In genomic region chr9:93245437-93245970, GRCh38 we compare ENCODE assay signal across 17 cellular contexts.
A peak's percentile ranks its signal among the peaks of the same experiment; 100 is the strongest.
DNase-seq lines count a peak whose midpoint lies in the region; ATAC-seq and TF ChIP-seq lines count a peak whose summit lies in the region.
"Had no signal": no experiment of that assay in that cellular context is flagged by ENCODE, and none has a peak within 500 bp of the region (broad histone marks: within the 10 kb centered on the region; RNA-seq: fewer than 3 reads in every experiment).

No MANE protein-coding gene starts in this region.

- H3K27me3 ChIP-seq in CD8-positive, alpha-beta memory T cell (ENCODE audit: insufficient read depth, low read length, poor library complexity, severe bottlenecking), result no peaks in the 10 kb centered on the region
- H3K27me3 ChIP-seq in MM.1S (replicated peaks; ENCODE audit: insufficient read depth, low read length) (no peaks in the 10 kb centered on the region), psoas muscle (ENCODE audit: insufficient read depth in 3 of 3, low read length in 2 of 3) (no peaks in the 10 kb centered on the region), mesenchymal stem cell (ENCODE audit: control insufficient read depth in 1 of 2, insufficient read depth in 1 of 2, low read length in 2 of 2) (peaks cover 9 to 14% of the 10 kb centered on the region in 2 experiments)

- H2BK12ac ChIP-seq in mesenchymal stem cell (ENCODE audit: low read length in 2 of 2), result no peak overlapping the region

- no peak overlapping the region for H3K18ac ChIP-seq in mesenchymal stem cell (ENCODE audit: low read depth in 1 of 2, low read length in 2 of 2)

- peaks cover 2 to 15% (median 10%) of the 10 kb centered on the region in 3 donors for H3K4me1 Mint-ChIP-seq in CD8-positive, alpha-beta memory T cell
- H3K4me1 Mint-ChIP-seq in central memory CD8-positive, alpha-beta T cell, result peaks cover 18% of the 10 kb centered on the region
- H3K4me1 Mint-ChIP-seq in stimulated activated memory B cell treated with anti-CD40 and anti-IgM and Interleukin-4, amounts not matched to agents 10 μg/mL and 1 μg/mL and 100 μg/mL, for 72 hours, result no peaks in the 10 kb centered on the region

- H3K36me3 ChIP-seq in CD8-positive, alpha-beta memory T cell (ENCODE audit: insufficient read depth, low read length), result no peaks in the 10 kb centered on the region
- H3K36me3 ChIP-seq in MM.1S (replicated peaks; ENCODE audit: insufficient read depth, low read length), result no peaks in the 10 kb centered on the region
- H3K36me3 ChIP-seq in psoas muscle (ENCODE audit: insufficient read depth in 1 of 2, low read depth in 1 of 2), result peaks cover 0 to 5% of the 10 kb centered on the region in 2 donors
- no peaks in the 10 kb centered on the region for H3K36me3 ChIP-seq in mesenchymal stem cell (ENCODE audit: control insufficient read depth in 1 of 2, insufficient read depth in 2 of 2, low read depth in 1 of 2, low read length in 2 of 2)

- no peak overlapping the region for H2BK15ac ChIP-seq in mesenchymal stem cell (ENCODE audit: low read depth, poor library complexity, severe bottlenecking)

- H3K23ac ChIP-seq in mesenchymal stem cell (ENCODE audit: low read length in 2 of 2), result no peak overlapping the region

- no peaks in the 10 kb centered on the region for H3F3A ChIP-seq in MM.1S (ENCODE audit: insufficient read depth, low read length)

- no peaks in the 10 kb centered on the region for H3K36me3 Mint-ChIP-seq in CD8-positive, alpha-beta memory T cell
- peaks cover 2% of the 10 kb centered on the region for H3K36me3 Mint-ChIP-seq in central memory CD8-positive, alpha-beta T cell (ENCODE audit: insufficient read depth)
- no peaks in the 10 kb centered on the region for H3K36me3 Mint-ChIP-seq in stimulated activated memory B cell treated with anti-CD40 and anti-IgM and Interleukin-4, amounts not matched to agents 10 μg/mL and 1 μg/mL and 100 μg/mL, for 72 hours

- peak overlapping the region in 5 of 8 donors; percentile 5 to 92 (median 26) for H3K27ac Mint-ChIP-seq in CD8-positive, alpha-beta memory T cell
- H3K27ac Mint-ChIP-seq in central memory CD8-positive, alpha-beta T cell (ENCODE audit: low read depth), result peak overlapping the region; percentile 85
- H3K27ac Mint-ChIP-seq in stimulated activated memory B cell treated with anti-CD40 and anti-IgM and Interleukin-4, amounts not matched to agents 10 μg/mL and 1 μg/mL and 100 μg/mL, for 72 hours, result no peak overlapping the region

- no peaks in the 10 kb centered on the region for H4K20me1 ChIP-seq in MM.1S (ENCODE audit: insufficient read depth, low read length)

- no peak overlapping the region for H2BK5ac ChIP-seq in mesenchymal stem cell (ENCODE audit: low read depth, low read length, poor library complexity, severe bottlenecking)

- H3K79me1 ChIP-seq in mesenchymal stem cell (replicated peaks; ENCODE audit: low read length, poor library complexity, severe bottlenecking), result no peaks in the 10 kb centered on the region

- H3K27me3 Mint-ChIP-seq in CD8-positive, alpha-beta memory T cell, result peaks cover 0 to 2% of the 10 kb centered on the region in 2 donors
- no peaks in the 10 kb centered on the region for H3K27me3 Mint-ChIP-seq in central memory CD8-positive, alpha-beta T cell
- H3K27me3 Mint-ChIP-seq in stimulated activated memory B cell treated with anti-CD40 and anti-IgM and Interleukin-4, amounts not matched to agents 10 μg/mL and 1 μg/mL and 100 μg/mL, for 72 hours, result no peaks in the 10 kb centered on the region

- peak overlapping the region in 5 of 7 donors; percentile 1 to 70 (median 33) for H3K4me3 Mint-ChIP-seq in CD8-positive, alpha-beta memory T cell
- H3K4me3 Mint-ChIP-seq in central memory CD8-positive, alpha-beta T cell, result peak overlapping the region; percentile 0
- no peak overlapping the region for H3K4me3 Mint-ChIP-seq in stimulated activated memory B cell treated with anti-CD40 and anti-IgM and Interleukin-4, amounts not matched to agents 10 μg/mL and 1 μg/mL and 100 μg/mL, for 72 hours

- no peak overlapping the region for H2AFZ ChIP-seq in MM.1S (ENCODE audit: low read length)
- no peak overlapping the region for H2AFZ ChIP-seq in mesenchymal stem cell (ENCODE audit: low read depth, low read length)

- H2BK120ac ChIP-seq in mesenchymal stem cell (ENCODE audit: low read depth, low read length), result no peak overlapping the region

- H4K91ac ChIP-seq in mesenchymal stem cell (ENCODE audit: low read length), result no peak overlapping the region

- H3K27ac ChIP-seq in CD8-positive, alpha-beta memory T cell (ENCODE audit: low read depth, low read length), result no peak overlapping the region
- H3K27ac ChIP-seq in MM.1S (ENCODE audit: low read length) (peak overlapping the region; percentile 5; the same call in 1 of the 2 replicates), psoas muscle (no peak overlapping the region), mesenchymal stem cell (ENCODE audit: low read length, poor library complexity, severe bottlenecking) (no peak overlapping the region)
- H3K27ac ChIP-seq: KMS-11 had no signal

- TF ChIP-seq CTCF in MM.1S (IDR thresholded peaks at IDR 0.05; ENCODE audit: low read length), result no peak
- TF ChIP-seq CTCF in psoas muscle (IDR thresholded peaks at IDR 0.05), result no peak

- intact Hi-C loops in psoas muscle (cut with DNase I), result loop anchor here in 1 of 2 donors (5.0 kb wide), 1 partner anchor 83 kb away; no protein-coding TSS in a partner anchor

- POLR2A ChIA-PET in CD8-positive, alpha-beta memory T cell (lab: Charles Lee), result no interaction called here

- no peak for DNase-seq in CD8-positive, alpha-beta memory T cell
- DNase-seq in MM.1S (no peak), psoas muscle (peak; percentile 16 to 67), retina (no peak), mesenchymal stem cell (no peak)
- DNase-seq in central memory CD8-positive, alpha-beta T cell (ENCODE audit: low spot score in 2 of 2), result no peak
- DNase-seq: Caco-2, HCEC 1CT, NCI-H1092 treated with DMSO at 0.1 percent for 48 hours, NCI-H2081 treated with DMSO at 0.1 percent for 48 hours, NCI-H510A, NCI-H774, SK-N-SH had no signal

- H3K9me2 ChIP-seq in MM.1S (replicated peaks; ENCODE audit: insufficient read depth, low read length), result no peaks in the 10 kb centered on the region
- H3K9me2 ChIP-seq: SK-N-SH had no signal

- H3K4ac ChIP-seq in mesenchymal stem cell (ENCODE audit: low read depth in 1 of 2, low read length in 2 of 2), result no peak overlapping the region

- H3K4me3 ChIP-seq in CD8-positive, alpha-beta memory T cell (ENCODE audit: low read length), result no peak overlapping the region
- H3K4me3 ChIP-seq in MM.1S (ENCODE audit: low read length) (no peak overlapping the region), psoas muscle (no peak overlapping the region), mesenchymal stem cell (ENCODE audit: insufficient read depth in 1 of 2, low read depth in 1 of 2, low read length in 2 of 2) (no peak overlapping the region)

- no peaks in the 10 kb centered on the region for H3K4me1 ChIP-seq in CD8-positive, alpha-beta memory T cell (ENCODE audit: insufficient read depth, low read length)
- peaks cover 15% of the 10 kb centered on the region for H3K4me1 ChIP-seq in MM.1S (ENCODE audit: low read length)
- peaks cover 22% of the 10 kb centered on the region for H3K4me1 ChIP-seq in psoas muscle
- H3K4me1 ChIP-seq in mesenchymal stem cell (ENCODE audit: control insufficient read depth, insufficient read depth, low read depth, low read length), result peaks cover 3% of the 10 kb centered on the region
- H3K4me1 ChIP-seq: Caco-2 had no signal

- H4K8ac ChIP-seq in mesenchymal stem cell (ENCODE audit: low read length), result no peak overlapping the region

- no peak overlapping the region for H2AK5ac ChIP-seq in mesenchymal stem cell (ENCODE audit: low read length, severe bottlenecking)

- CTCF ChIA-PET in CD8-positive, alpha-beta memory T cell (lab: Charles Lee), result no interaction called here

- H3K14ac ChIP-seq in mesenchymal stem cell (ENCODE audit: low read length in 2 of 2), result no peak overlapping the region

- ATAC-seq in central memory CD8-positive, alpha-beta T cell (replicated peaks; ENCODE audit: extremely low read depth, poor library complexity, severe bottlenecking), result peak; percentile 70
- peak; percentile 66 to 84 (median 80) for ATAC-seq in psoas muscle
- no peak for ATAC-seq in stimulated activated memory B cell treated with anti-CD40 and anti-IgM and Interleukin-4, amounts not matched to agents 10 μg/mL and 1 μg/mL and 100 μg/mL, for 72 hours
- no peak for ATAC-seq in HG02970 (IDR thresholded peaks at IDR 0.05; ENCODE audit: low FRiP score, unreplicated experiment)
- ATAC-seq: Panc1 had no signal

- no peaks in the 10 kb centered on the region for H3K9me3 ChIP-seq in CD8-positive, alpha-beta memory T cell (ENCODE audit: low read length)
- H3K9me3 ChIP-seq in MM.1S (replicated peaks; ENCODE audit: insufficient read depth, low read length), result no peaks in the 10 kb centered on the region
- no peaks in the 10 kb centered on the region for H3K9me3 ChIP-seq in psoas muscle
- H3K9me3 ChIP-seq in mesenchymal stem cell (ENCODE audit: control insufficient read depth, low read length), result no peaks in the 10 kb centered on the region
- H3K9me3 ChIP-seq: Caco-2, SK-N-SH had no signal

- WGBS in psoas muscle, 3 donors, result 72 to 86% (median 76%) methylated on average over 5 of the region's 5 CpGs
- 88% methylated on average over 5 of the region's 5 CpGs for WGBS in mesenchymal stem cell

- H3K4me2 ChIP-seq in MM.1S (ENCODE audit: low read depth, low read length) (peak overlapping the region; percentile 21; the same call in 1 of the 2 replicates), mesenchymal stem cell (ENCODE audit: low read length, poor library complexity, severe bottlenecking) (no peak overlapping the region)
- H3K4me2 ChIP-seq: KMS-11, SK-N-SH had no signal

- H3K79me2 ChIP-seq in MM.1S (ENCODE audit: low read length), result no peaks in the 10 kb centered on the region

- no peaks in the 10 kb centered on the region for H3K9me3 Mint-ChIP-seq in CD8-positive, alpha-beta memory T cell
- H3K9me3 Mint-ChIP-seq in central memory CD8-positive, alpha-beta T cell, result no peaks in the 10 kb centered on the region
- no peaks in the 10 kb centered on the region for H3K9me3 Mint-ChIP-seq in stimulated activated memory B cell treated with anti-CD40 and anti-IgM and Interleukin-4, amounts not matched to agents 10 μg/mL and 1 μg/mL and 100 μg/mL, for 72 hours

- no peak overlapping the region for H3K9ac ChIP-seq in MM.1S (ENCODE audit: low read length)
- no peak overlapping the region for H3K9ac ChIP-seq in mesenchymal stem cell (ENCODE audit: low read length)
- H3K9ac ChIP-seq: KMS-11, SK-N-SH had no signal

Comparison
In these comparisons a context has a peak if more than half of its experiments do, and no peak if none do; other contexts are left out.
1. DNase-seq: peak in psoas muscle (2 of 2); none in CD8-positive, alpha-beta memory T cell (0 of 5), MM.1S (single experiment), central memory CD8-positive, alpha-beta T cell (0 of 2), retina (single experiment) and mesenchymal stem cell (single experiment).
2. ATAC-seq: peak in central memory CD8-positive, alpha-beta T cell (single experiment) and psoas muscle (4 of 4); none in stimulated activated memory B cell treated with anti-CD40 and anti-IgM and Interleukin-4, amounts not matched to agents 10 μg/mL and 1 μg/mL and 100 μg/mL, for 72 hours (single experiment) and HG02970 (single experiment).